ENCODE assay signal across 6 cellular contexts in the genomic region with DNA sequence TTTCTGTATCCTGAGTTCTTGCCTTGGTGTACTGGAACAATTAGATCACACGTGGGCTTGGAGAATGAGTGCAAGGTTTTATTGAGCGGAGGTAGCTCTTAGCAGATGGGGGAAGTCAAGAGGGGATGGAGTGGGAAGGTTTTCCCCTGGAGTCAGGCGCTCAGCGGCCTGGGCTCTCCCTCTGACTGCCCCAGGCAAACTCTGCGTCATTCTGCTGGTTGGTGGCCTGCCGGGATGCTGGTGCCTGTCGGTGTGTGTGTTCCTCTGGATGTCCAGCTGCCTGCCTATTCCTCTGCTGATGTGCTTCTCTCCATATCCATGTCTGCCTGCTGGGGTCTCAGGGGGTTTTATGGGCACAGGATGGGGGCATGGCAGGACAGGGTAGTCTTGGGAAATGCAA.
"Had no signal": no experiment of that assay in that cellular context is flagged by ENCODE, and none has a peak within 500 bp of the region (broad histone marks: within the 10 kb centered on the region; RNA-seq: fewer than 3 reads in every experiment).

No MANE protein-coding gene starts in this region.

- H2AFZ ChIP-seq: GM23248 had no signal

- H3K27ac ChIP-seq: GM23248 had no signal

- H3K9ac ChIP-seq: GM23248 had no signal

- H3K4me3 ChIP-seq: GM23248, K562 had no signal

- H3K4me3 Mint-ChIP-seq: H9 had no signal

- H3K9me3 Mint-ChIP-seq: H9 had no signal

- DNase-seq: GM23248, GOT3, H9, HCEC 1CT, IMR-90 had no signal

- H3K27ac Mint-ChIP-seq: H9 had no signal
